Comparison of ENCODE assay signal across 11 cellular contexts in genomic region chr2:187461294-187462261, GRCh38. TPM values are rescaled to one million over a fixed set of nuclear protein-coding genes. Genes with fewer than 3 reads are reported as not detected.
DNase-seq lines count a peak whose midpoint lies in the region; ATAC-seq and TF ChIP-seq lines count a peak whose summit lies in the region.
"Had no signal": no experiment of that assay in that cellular context is flagged by ENCODE, and none has a peak within 500 bp of the region (broad histone marks: within the 10 kb centered on the region; RNA-seq: fewer than 3 reads in every experiment).

No MANE protein-coding gene starts in this region.

- H4K20me1 ChIP-seq in IMR-90 (ENCODE audit: insufficient read depth, low read length) (no peaks in the 10 kb centered on the region), OCI-LY7 (ENCODE audit: insufficient read depth, low read length) (no peaks in the 10 kb centered on the region)

- dilution Hi-C loops in IMR-90 (cut with HindIII; ENCODE audit: low sequenced_read_pairs, unreplicated experiment), result no loop called here

- no peak overlapping the region for H3K4me2 ChIP-seq in IMR-90 (ENCODE audit: low read depth, low read length)
- no peak overlapping the region for H3K4me2 ChIP-seq in OCI-LY7 (ENCODE audit: low read length)

- 65% methylated on average over 5 of the region's 28 CpGs; no CpG with 5 or more reads in 1 of the 2 experiments for WGBS in IMR-90 (ENCODE audit: extremely low coverage in 2 of 2, insufficient read length in 1 of 2), 2 experiments
- WGBS in sigmoid colon, 2 donors, result 76 to 80% methylated on average over 28 of the region's 28 CpGs

- no peaks in the 10 kb centered on the region for H3K4me1 ChIP-seq in IMR-90 (ENCODE audit: control insufficient read depth, insufficient read depth, low read length)
- H3K4me1 ChIP-seq in duodenal mucosa (ENCODE audit: control insufficient read depth in 1 of 2, insufficient read depth in 2 of 2, low read length in 2 of 2), result no peaks in the 10 kb centered on the region
- H3K4me1 ChIP-seq in sigmoid colon, result no peaks in the 10 kb centered on the region
- no peaks in the 10 kb centered on the region for H3K4me1 ChIP-seq in OCI-LY7 (ENCODE audit: insufficient read depth, low read length, poor library complexity, severe bottlenecking)

- no peak overlapping the region for H4K5ac ChIP-seq in IMR-90 (ENCODE audit: low read depth, low read length)

- no peak overlapping the region for H2BK120ac ChIP-seq in IMR-90 (ENCODE audit: low read depth, low read length)

- H3K9ac ChIP-seq in IMR-90 (ENCODE audit: low read depth, low read length) (no peak overlapping the region), duodenal mucosa (ENCODE audit: low read depth in 1 of 2, low read length in 2 of 2) (no peak overlapping the region)

- no peak overlapping the region for H3K4me3 ChIP-seq in IMR-90 (ENCODE audit: insufficient read depth, low read depth, low read length)
- H3K4me3 ChIP-seq in duodenal mucosa (ENCODE audit: low read depth in 1 of 2, low read length in 2 of 2), result peak overlapping the region; percentile 7 to 24
- H3K4me3 ChIP-seq in sigmoid colon, result peak overlapping the region in 3 of 4 donors; percentile 24 to 28 (median 26)
- no peak overlapping the region for H3K4me3 ChIP-seq in OCI-LY7 (ENCODE audit: low read depth, low read length, poor library complexity, severe bottlenecking)

- peak overlapping the region; percentile 39; the same call in 1 of the 2 replicates for H2AK5ac ChIP-seq in IMR-90 (ENCODE audit: low read depth, low read length)

- H3K27ac ChIP-seq in IMR-90 (ENCODE audit: insufficient read depth, low read length), result no peak overlapping the region
- no peak overlapping the region for H3K27ac ChIP-seq in duodenal mucosa (ENCODE audit: low read depth, low read length)
- H3K27ac ChIP-seq in sigmoid colon, result no peak overlapping the region
- no peak overlapping the region for H3K27ac ChIP-seq in OCI-LY7 (ENCODE audit: low read depth, low read length, poor library complexity, severe bottlenecking)

- H3K23ac ChIP-seq in IMR-90 (ENCODE audit: low read depth, low read length), result no peak overlapping the region

- no peak for TF ChIP-seq POLR2A in IMR-90 (IDR thresholded peaks at IDR 0.05; ENCODE audit: low read depth, low read length)
- no peak for TF ChIP-seq POLR2A in sigmoid colon (IDR thresholded peaks at IDR 0.05)

- H3K9me1 ChIP-seq in IMR-90 (ENCODE audit: insufficient read depth, low read length), result 0 out of 2 replicates have a peak, but pooled peaks cover 2% of the 10 kb centered on the region

- intact Hi-C loops in IMR-90 (cut with micrococcal nuclease) (no loop called here), sigmoid colon (cut with DNase I) (no loop called here), OCI-LY7 (cut with micrococcal nuclease; ENCODE audit: unreplicated experiment) (no loop called here)

- H2AK9ac ChIP-seq in IMR-90 (replicated peaks; ENCODE audit: low read depth, low read length, poor library complexity), result no peak overlapping the region

- ATAC-seq in IMR-90 (ENCODE audit: low read depth), result peak; percentile 28; the same call in 1 of the 2 replicates
- no peak for ATAC-seq in GM21825 (IDR thresholded peaks at IDR 0.05; ENCODE audit: unreplicated experiment)
- ATAC-seq: naive thymus-derived CD4-positive, alpha-beta T cell had no signal

- H4K91ac ChIP-seq in IMR-90 (ENCODE audit: insufficient read depth, low read depth, low read length), result no peak overlapping the region

- CTCF ChIA-PET in IMR-90 (lab: Yijun Ruan, JAX) (no interaction called here), OCI-LY7 (lab: Charles Lee; ENCODE audit: unreplicated experiment) (no interaction called here)

- H3K56ac ChIP-seq in IMR-90 (ENCODE audit: extremely low read depth, insufficient read depth, low read length), result no peak overlapping the region

- TF ChIP-seq RAD21 in IMR-90 (IDR thresholded peaks at IDR 0.05; ENCODE audit: low read length), result no peak

- no peaks in the 10 kb centered on the region for H3K79me1 ChIP-seq in IMR-90 (ENCODE audit: low read depth in 1 of 2, low read length in 2 of 2)

- in situ Hi-C loops in IMR-90 (cut with MboI; ENCODE audit: low sequenced_read_pairs), result loop anchor here (25.0 kb wide), 1 partner anchor 949 kb away; no protein-coding TSS in a partner anchor

- H3K79me2 ChIP-seq in OCI-LY7 (ENCODE audit: insufficient read depth, low read depth, low read length), result no peaks in the 10 kb centered on the region

- no peak for TF ChIP-seq EP300 in sigmoid colon (IDR thresholded peaks at IDR 0.05)

- H3K9me3 ChIP-seq in IMR-90 (ENCODE audit: control insufficient read depth, insufficient read depth, low read length) (no peaks in the 10 kb centered on the region), duodenal mucosa (ENCODE audit: control insufficient read depth in 1 of 2, low read length in 2 of 2) (no peaks in the 10 kb centered on the region), sigmoid colon (no peaks in the 10 kb centered on the region), OCI-LY7 (ENCODE audit: low read length) (no peaks in the 10 kb centered on the region)

- H2BK15ac ChIP-seq in IMR-90 (ENCODE audit: low read depth, low read length), result no peak overlapping the region

- no peak overlapping the region for H4K8ac ChIP-seq in IMR-90 (ENCODE audit: low read depth in 2 of 2, low read length in 2 of 2)

- H3K27me3 ChIP-seq in IMR-90 (ENCODE audit: control insufficient read depth, insufficient read depth, low read length) (no peaks in the 10 kb centered on the region), duodenal mucosa (ENCODE audit: control insufficient read depth in 1 of 2, insufficient read depth in 2 of 2, low read length in 2 of 2) (no peaks in the 10 kb centered on the region), sigmoid colon (no peaks in the 10 kb centered on the region)

- H3K36me3 ChIP-seq in IMR-90 (ENCODE audit: control insufficient read depth, insufficient read depth, low read length) (peaks cover 4% of the 10 kb centered on the region), duodenal mucosa (ENCODE audit: control insufficient read depth in 1 of 2, insufficient read depth in 2 of 2, low read length in 2 of 2) (no peaks in the 10 kb centered on the region), sigmoid colon (no peaks in the 10 kb centered on the region), OCI-LY7 (ENCODE audit: insufficient read depth, low read length) (no peaks in the 10 kb centered on the region)

- TF ChIP-seq CTCF in IMR-90 (conservative IDR thresholded peaks at IDR 0.05; ENCODE audit: low read depth, low read length), result no peak
- no peak for TF ChIP-seq CTCF in sigmoid colon (IDR thresholded peaks at IDR 0.05)
- TF ChIP-seq CTCF in OCI-LY7 (conservative IDR thresholded peaks at IDR 0.05; ENCODE audit: low read length), result no peak

- H3K14ac ChIP-seq in IMR-90 (replicated peaks; ENCODE audit: low read depth, low read length), result no peak overlapping the region

- H2AFZ ChIP-seq in IMR-90 (replicated peaks; ENCODE audit: low read length, poor library complexity), result peak overlapping the region; percentile 72
- H2AFZ ChIP-seq in OCI-LY7 (ENCODE audit: low read length), result no peak overlapping the region

- no peak overlapping the region for H2BK5ac ChIP-seq in IMR-90 (ENCODE audit: low read depth, low read length, poor library complexity, severe bottlenecking)

- no peak overlapping the region for H3K18ac ChIP-seq in IMR-90 (ENCODE audit: low read depth, low read length)

- no peak overlapping the region for H3K4ac ChIP-seq in IMR-90 (ENCODE audit: low read depth, low read length)

- no peak for DNase-seq in IMR-90
- peak; percentile 64 for DNase-seq in iPS DF 19.7 (ENCODE audit: low read depth, low spot score)
- DNase-seq in sigmoid colon, result no peak
- no peak for DNase-seq in NCI-H2081 (lab: John Stamatoyannopoulos, UW)
- DNase-seq in DMS53 treated with DMSO at 0.1 percent for 48 hours (lab: John Stamatoyannopoulos, UW; ENCODE audit: unreplicated experiment), result no peak
- no peak for DNase-seq in OCI-LY7 (ENCODE audit: low spot score)
- DNase-seq: activated naive CD4-positive, alpha-beta T cell; naive thymus-derived CD4-positive, alpha-beta T cell; stimulated activated CD8-positive, alpha-beta memory T cell treated with anti-CD3 and anti-CD28 coated beads, Interleukin-4, amount 100 ng/mL, for 48 hours had no signal

- no peak overlapping the region; the same call in 1 of the 2 replicates for H2BK20ac ChIP-seq in IMR-90 (ENCODE audit: low read depth, low read length)

- POLR2A ChIA-PET in IMR-90 (lab: Charles Lee; ENCODE audit: unreplicated experiment), result no interaction called here
- POLR2A ChIA-PET in OCI-LY7 (lab: Charles Lee), result no interaction called here

- H3K9me2 ChIP-seq in OCI-LY7 (ENCODE audit: insufficient read depth, low read length), result no peaks in the 10 kb centered on the region

- BruUV-seq in IMR-90 (replicated peaks; lab: Mats Ljungman, UMichigan), result no TSS peak
- BruUV-seq in OCI-LY7 (replicated peaks; lab: Mats Ljungman, UMichigan), result no TSS peak

TF ChIP-seq in IMR-90, 13 proteins besides CTCF, POLR2A, EP300 and RAD21 (continues in another document):
- TF ChIP-seq FOS (IDR thresholded peaks at IDR 0.05; ENCODE audit: low read depth, low read length) (no peak), RCOR1 (IDR thresholded peaks at IDR 0.05; ENCODE audit: insufficient replicate concordance, low read length) (no peak), CHD1 (IDR thresholded peaks at IDR 0.05; ENCODE audit: low read depth, low read length) (no peak), NFE2L2 (IDR thresholded peaks at IDR 0.05; ENCODE audit: low read depth, low read length) (no peak), BHLHE40 (IDR thresholded peaks at IDR 0.05; ENCODE audit: low read depth, low read length) (no peak), MAZ (IDR thresholded peaks at IDR 0.05; ENCODE audit: borderline replicate concordance, low read depth, low read length) (no peak), USF2 (IDR thresholded peaks at IDR 0.05; ENCODE audit: low read depth, low read length) (no peak), SMC3 (IDR thresholded peaks at IDR 0.05; ENCODE audit: low read depth, low read length) (no peak), RFX5 (IDR thresholded peaks at IDR 0.05; ENCODE audit: low read depth, low read length) (no peak), MXI1 (IDR thresholded peaks at IDR 0.05; ENCODE audit: borderline replicate concordance, low read depth, low read length) (no peak)

RNA-seq across cellular contexts. Expression of gene CALCRL, which starts 13.5 kb away (rescaled TPM):
- total RNA-seq in IMR-90 (2012; rRNA removed) (2.5 and 3.0 TPM in 2 replicates), sigmoid colon (10 to 100 TPM; 13.5 to 26.0 (median 18.5) TPM), OCI-LY7 (2022) (not detected in 2 replicates)
- polyA plus RNA-seq in IMR-90 (2012; rRNA removed) (0.65 and 0.66 TPM in 2 replicates), sigmoid colon (1 to 10 TPM in 2 of 3 donors, under 1 TPM in 1; 0.46 to 4.1 (median 1.8) TPM)
- 0.25 and 0.27 TPM in 2 replicates for polyA plus RNA-seq in IMR-90 (2012; cell fraction: cytosol; rRNA removed)
- 0.12 and 0.66 TPM in 2 replicates for polyA plus RNA-seq in IMR-90 (2012; cell fraction: nucleus; rRNA removed; ENCODE audit: low replicate concordance)
- not detected in 2 replicates for total RNA-seq in OCI-LY7 (2014; rRNA removed; shearing (Covaris generic))

Comparison
In these comparisons a context has a peak if more than half of its experiments do, and no peak if none do; other contexts are left out.
1. H3K4me3 ChIP-seq: peak in duodenal mucosa (2 of 2) and sigmoid colon (3 of 4); none in IMR-90 (single experiment) and OCI-LY7 (single experiment).